8 cellular contexts compared by ENCODE assay signal in the genomic region with DNA sequence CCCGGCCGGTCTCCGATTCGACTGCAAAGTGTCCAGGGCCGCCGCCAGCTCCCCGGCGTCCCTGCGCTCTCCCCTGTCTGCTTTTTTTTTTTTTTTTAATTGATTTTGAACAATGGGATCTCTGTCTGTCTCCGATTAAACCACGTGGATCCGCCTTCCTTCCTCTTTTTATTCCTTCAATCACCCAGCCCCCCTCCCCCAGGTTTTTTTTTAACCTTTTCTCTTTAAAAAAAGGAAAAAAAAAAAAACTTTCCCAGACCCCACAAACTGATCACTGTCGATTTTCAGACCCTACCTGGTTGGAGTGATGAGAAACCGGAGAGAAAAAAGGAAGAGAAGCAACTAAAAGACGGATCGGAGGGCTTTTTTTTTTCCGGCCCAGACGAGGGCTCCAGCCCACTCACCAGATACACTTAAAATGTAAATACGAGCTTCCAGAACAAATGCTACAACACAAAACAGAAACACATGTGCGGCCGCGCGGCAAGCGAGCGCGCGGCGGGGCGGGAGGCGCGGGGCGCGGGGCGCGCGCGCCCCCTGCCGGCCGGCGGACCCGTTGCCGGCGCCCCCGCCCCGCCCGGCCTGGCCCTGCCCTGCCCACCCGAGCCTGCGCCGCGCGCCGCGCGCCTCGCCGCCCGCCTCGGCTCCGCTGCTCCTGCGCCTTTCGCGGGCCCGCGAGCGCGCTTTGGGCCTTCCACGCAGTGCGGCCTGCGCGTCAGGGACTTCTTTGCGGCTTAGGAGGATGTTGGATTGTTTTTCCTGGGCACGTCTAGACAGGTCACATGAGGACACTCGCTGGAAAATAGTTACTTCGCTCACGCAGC. TPM values are rescaled to one million over a fixed set of nuclear protein-coding genes. Genes with fewer than 3 reads are reported as not detected.
DNase-seq lines count a peak whose midpoint lies in the region; ATAC-seq, FAIRE-seq and TF ChIP-seq lines count a peak whose summit lies in the region.

A gene (minus strand): TSS at position 428 of the 824 bp plus-strand sequence. CDS start 1,163 bp downstream, outside the sequence.

- peak within 1 kb of the TSS; percentile 78 to 80 for H3K27ac ChIP-seq in kidney (ENCODE audit: low read depth in 2 of 2, low read length in 2 of 2)

- intact Hi-C loops in kidney (cut with DNase I), result no loop called here

- peak within 1 kb of the TSS; percentile 83 to 86 for H3K4me3 ChIP-seq in kidney (ENCODE audit: low read length in 2 of 2)

- H3K9ac ChIP-seq in kidney (ENCODE audit: low read length in 2 of 2), result peak within 1 kb of the TSS; percentile 54 to 80

- TF ChIP-seq CTCF in GM12873 (IDR thresholded peaks at IDR 0.05; ENCODE audit: insufficient read depth, low read depth, low read length, missing control alignments), result peak; percentile 31
- peak; percentile 38 for TF ChIP-seq CTCF in kidney (IDR thresholded peaks at IDR 0.05; ENCODE audit: borderline replicate concordance, extremely low read depth, insufficient read depth)

- H3K4me1 ChIP-seq in kidney (ENCODE audit: control insufficient read depth in 1 of 2, insufficient read depth in 1 of 2, low read depth in 1 of 2, low read length in 2 of 2), result peaks cover 13 to 19% of the 10 kb centered on the region in 2 donors

- H3K9me3 ChIP-seq in kidney (ENCODE audit: control insufficient read depth in 1 of 2, low read length in 2 of 2), result no peaks in the 10 kb centered on the region

- FAIRE-seq in kidney (lab: Jason Lieb, UNC), result no peak

- peaks cover 0 to 3% of the 10 kb centered on the region in 2 donors for H3K36me3 ChIP-seq in kidney (ENCODE audit: control insufficient read depth in 1 of 2, insufficient read depth in 2 of 2, low read length in 2 of 2)

- DNase-seq in NCI-H2196 (lab: John Stamatoyannopoulos, UW; ENCODE audit: unreplicated experiment) (peak; percentile 74), cerebellar cortex (ENCODE audit: low spot score) (peak; percentile 64), kidney (peak; percentile 89)
- peak; percentile 42 to 57 (median 51) for DNase-seq in activated CD4-positive, CD25-positive, alpha-beta regulatory T cell (lab: John Stamatoyannopoulos, UW)
- peak; percentile 49 to 67 for DNase-seq in stimulated activated CD4-positive, alpha-beta T cell treated with anti-CD3 and anti-CD28 coated beads, Interleukin-15, amount 100 ng/mL, for 1 hour (ENCODE audit: low read depth in 1 of 2, low spot score in 1 of 2)

- peak; percentile 43 for ATAC-seq in HG02973 (IDR thresholded peaks at IDR 0.05; ENCODE audit: unreplicated experiment)
- ATAC-seq in GM21367 (IDR thresholded peaks at IDR 0.05; ENCODE audit: unreplicated experiment), result no peak

RNA-seq across cellular contexts. Expression of the gene that starts here (rescaled TPM):
- total RNA-seq in kidney, result 46.8 TPM
- 16.1 TPM for polyA plus RNA-seq in kidney (ENCODE audit: insufficient read depth, low read depth, low replicate concordance)
